ENCODE assay signal across 9 cellular contexts in the genomic region with DNA sequence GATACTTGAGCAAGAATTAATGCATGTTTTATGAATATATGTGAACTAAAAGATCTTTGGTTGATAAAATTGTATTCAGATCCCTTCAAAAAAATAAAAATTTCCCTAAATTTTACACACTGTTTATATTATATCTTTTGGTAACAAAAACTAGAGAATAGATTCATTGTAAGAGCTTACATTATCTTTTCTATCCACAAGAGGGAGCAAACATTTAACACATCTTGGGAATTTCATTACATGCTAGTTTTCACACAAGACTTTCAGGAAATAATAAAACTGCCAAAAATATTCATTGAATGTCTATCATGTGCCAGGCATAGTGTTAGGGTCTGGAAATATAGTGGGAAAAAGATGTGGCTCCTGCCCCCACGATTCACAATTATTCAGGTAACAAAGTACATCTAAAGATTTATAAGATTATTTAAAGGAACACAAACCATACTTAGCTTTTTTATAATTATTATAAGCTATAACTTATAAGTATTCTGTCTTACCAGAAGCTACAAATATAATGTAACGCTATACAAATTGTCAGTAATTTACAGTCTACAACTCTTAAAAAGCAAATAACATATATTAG. TPM values are rescaled to one million over a fixed set of nuclear protein-coding genes. Genes with fewer than 3 reads are reported as not detected.
DNase-seq lines count a peak whose midpoint lies in the region; ATAC-seq and TF ChIP-seq lines count a peak whose summit lies in the region.
"Had no signal": no experiment of that assay in that cellular context is flagged by ENCODE, and none has a peak within 500 bp of the region (broad histone marks: within the 10 kb centered on the region; RNA-seq: fewer than 3 reads in every experiment).

No MANE protein-coding gene starts in this region.

- peaks cover 0 to 7% (median 4%) of the 10 kb centered on the region in 7 donors for H3K9me3 Mint-ChIP-seq in naive B cell
- peaks cover 2% of the 10 kb centered on the region for H3K9me3 Mint-ChIP-seq in activated T-cell treated with anti-CD3 and anti-CD28 coated beads, Interleukin-2, amount 50 U/mL, for 24 hours

- TF ChIP-seq POLR2A in heart left ventricle (IDR thresholded peaks at IDR 0.05): no peak

- H3K27me3 ChIP-seq in heart left ventricle: no peaks in the 10 kb centered on the region

- intact Hi-C loops in heart left ventricle (cut with DNase I): loop anchor here in 8 of 10 donors (2.0 to 10.0 kb wide), 8 partner anchors 113 to 263 kb away; no protein-coding TSS in a partner anchor
- intact Hi-C loops in cardiac septum (cut with DNase I): no loop called here
- intact Hi-C loops in sciatic nerve (cut with DNase I): no loop called here

- no peaks in the 10 kb centered on the region for H3K27me3 Mint-ChIP-seq in naive B cell
- H3K27me3 Mint-ChIP-seq in activated T-cell treated with anti-CD3 and anti-CD28 coated beads, Interleukin-2, amount 50 U/mL, for 24 hours: no peaks in the 10 kb centered on the region
- H3K27me3 Mint-ChIP-seq: activated naive CD8-positive, alpha-beta T cell treated with anti-CD3 and anti-CD28 coated beads, Interleukin-2, amount 10 ng/mL, durations not matched to agents 7 days and 5 days had no signal

- no peak for DNase-seq in heart left ventricle
- no peak for DNase-seq in cardiac septum (ENCODE audit: low spot score)
- peak; percentile 7 for DNase-seq in NCI-H345 treated with DMSO at 0.1 percent for 48 hours (lab: John Stamatoyannopoulos, UW; ENCODE audit: unreplicated experiment)
- no peak for DNase-seq in coronary artery (ENCODE audit: low spot score)
- DNase-seq in naive B cell: peak; percentile 6
- no peak for DNase-seq in sciatic nerve (ENCODE audit: low spot score)
- no peak for DNase-seq in activated T-cell treated with anti-CD3 and anti-CD28 coated beads, Interleukin-2, amount 50 U/mL, for 24 hours
- DNase-seq: activated naive CD8-positive, alpha-beta T cell treated with anti-CD3 and anti-CD28 coated beads, Interleukin-2, amount 10 ng/mL, durations not matched to agents 7 days and 5 days had no signal

- H3K4me3 ChIP-seq in heart left ventricle: no peak overlapping the region
- H3K4me3 ChIP-seq in coronary artery: no peak overlapping the region

- peaks cover 0 to 14% (median 1%) of the 10 kb centered on the region in 12 donors for H3K4me1 ChIP-seq in heart left ventricle

- peaks cover 3 to 5% of the 10 kb centered on the region in 2 donors for H3K36me3 Mint-ChIP-seq in naive B cell
- H3K36me3 Mint-ChIP-seq in activated T-cell treated with anti-CD3 and anti-CD28 coated beads, Interleukin-2, amount 50 U/mL, for 24 hours (ENCODE audit: low read depth): peaks cover 32% of the 10 kb centered on the region

- peaks cover 9 to 38% (median 21%) of the 10 kb centered on the region in 3 donors for H3K4me1 Mint-ChIP-seq in naive B cell
- peaks cover 38% of the 10 kb centered on the region for H3K4me1 Mint-ChIP-seq in activated T-cell treated with anti-CD3 and anti-CD28 coated beads, Interleukin-2, amount 50 U/mL, for 24 hours (ENCODE audit: low read depth)

- H3K4me3 Mint-ChIP-seq in naive B cell: no peak overlapping the region
- H3K4me3 Mint-ChIP-seq in activated T-cell treated with anti-CD3 and anti-CD28 coated beads, Interleukin-2, amount 50 U/mL, for 24 hours: no peak overlapping the region
- H3K4me3 Mint-ChIP-seq: activated naive CD8-positive, alpha-beta T cell treated with anti-CD3 and anti-CD28 coated beads, Interleukin-2, amount 10 ng/mL, durations not matched to agents 7 days and 5 days had no signal

- peaks cover 0 to 3% (median 0%) of the 10 kb centered on the region in 9 donors for H3K36me3 ChIP-seq in heart left ventricle

- ATAC-seq in heart left ventricle (no peak), naive B cell (ENCODE audit: low read depth in 2 of 2) (no peak), GM19324 (IDR thresholded peaks at IDR 0.05; ENCODE audit: low FRiP score, unreplicated experiment) (no peak), sciatic nerve (no peak)

- H3K27ac ChIP-seq in heart left ventricle (no peak overlapping the region), coronary artery (no peak overlapping the region)

- H3K27ac Mint-ChIP-seq in naive B cell: no peak overlapping the region
- H3K27ac Mint-ChIP-seq in activated T-cell treated with anti-CD3 and anti-CD28 coated beads, Interleukin-2, amount 50 U/mL, for 24 hours: no peak overlapping the region
- H3K27ac Mint-ChIP-seq: activated naive CD8-positive, alpha-beta T cell treated with anti-CD3 and anti-CD28 coated beads, Interleukin-2, amount 10 ng/mL, durations not matched to agents 7 days and 5 days had no signal

- 46 to 59% (median 53%) methylated on average over 2 of the region's 2 CpGs for WGBS in heart left ventricle, 4 donors

- TF ChIP-seq CTCF in heart left ventricle (IDR thresholded peaks at IDR 0.05): peak; percentile 39 to 71 (median 53)
- TF ChIP-seq CTCF in coronary artery (IDR thresholded peaks at IDR 0.05): peak; percentile 35

- peaks cover 0 to 5% (median 0%) of the 10 kb centered on the region in 12 donors for H3K9me3 ChIP-seq in heart left ventricle

RNA-seq across cellular contexts. Expression of a gene that starts 30.6 kb away (rescaled TPM):
- 100 to 1,000 TPM in 1 of 9 donors, 10 to 100 TPM in 8; 46.6 to 112 (median 83.6) TPM for total RNA-seq in heart left ventricle
- polyA plus RNA-seq in heart left ventricle: 10 to 100 TPM; 41.0 to 76.0 TPM
- 81.0 TPM for total RNA-seq in cardiac septum
- polyA plus RNA-seq in naive B cell (ENCODE audit: low read depth in 6 of 6): 10 to 100 TPM; 36.4 to 66.5 (median 43.2) TPM
- total RNA-seq in sciatic nerve: 54.7 TPM

RNA-seq across cellular contexts. Expression of a gene that starts 40.6 kb away (rescaled TPM):
- 10 to 100 TPM; 11.2 to 18.8 (median 16.0) TPM for total RNA-seq in heart left ventricle
- 10 to 100 TPM; 12.7 TPM for polyA plus RNA-seq in heart left ventricle
- 9.8 TPM for total RNA-seq in cardiac septum
- polyA plus RNA-seq in naive B cell (ENCODE audit: low read depth in 6 of 6): 1 to 10 TPM in 3 of 6 donors, under 1 TPM in 2, not detected in 1; 0.57 to 1.1 (median 1.1) TPM
- 17.2 TPM for total RNA-seq in sciatic nerve

Comparison
In these comparisons a context has a peak if more than half of its experiments do, and no peak if none do; other contexts are left out.
1. intact Hi-C loops: an anchor here in heart left ventricle (2.0 to 10.0 kb wide); none called in cardiac septum and sciatic nerve.
2. DNase-seq: peak in NCI-H345 treated with DMSO at 0.1 percent for 48 hours (single experiment) and naive B cell (single experiment); none in heart left ventricle (0 of 5), cardiac septum (single experiment), coronary artery (single experiment), sciatic nerve (single experiment) and activated T-cell treated with anti-CD3 and anti-CD28 coated beads, Interleukin-2, amount 50 U/mL, for 24 hours (single experiment).